ENCODE assay signal across 1 cellular context in the genomic region with DNA sequence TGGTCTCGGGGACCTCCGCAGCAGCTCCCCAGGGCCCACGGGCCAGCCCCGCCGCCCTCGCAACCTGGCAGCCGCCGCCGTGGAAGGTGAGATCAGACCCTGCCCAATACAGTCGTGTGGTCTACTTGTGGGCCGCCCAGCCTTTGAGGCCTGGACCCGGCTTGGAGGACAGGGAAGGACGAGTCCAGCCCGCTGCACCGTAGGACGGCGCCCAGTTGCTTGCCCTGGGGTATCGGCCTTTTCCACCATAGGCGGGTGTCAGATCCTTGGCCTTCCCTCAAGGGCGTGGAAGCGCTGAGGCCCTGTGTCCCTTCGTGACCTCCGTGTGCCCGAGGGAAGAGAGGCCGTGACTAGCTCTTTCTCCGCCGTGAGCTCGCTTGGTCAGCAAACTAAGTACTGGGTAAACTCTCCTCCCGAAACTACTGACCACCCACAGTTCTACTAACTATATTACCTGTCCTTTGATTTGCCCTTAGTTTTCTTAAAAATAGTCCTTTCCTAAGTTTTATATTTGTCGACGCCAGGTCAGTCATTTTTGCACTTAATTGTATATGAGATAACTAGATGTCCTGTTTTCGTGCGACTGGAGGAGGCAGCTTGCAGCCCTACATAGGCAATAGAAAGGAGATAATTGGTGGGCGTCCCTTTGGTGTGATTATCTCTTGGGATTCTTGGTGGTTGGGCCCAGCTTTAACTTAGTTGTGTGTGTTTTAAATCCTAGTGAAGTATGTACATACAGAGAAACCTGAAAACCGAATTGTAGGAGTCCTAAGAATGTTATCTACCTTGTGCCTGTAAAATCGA.
TF ChIP-seq lines count a peak whose summit lies in the region.

No MANE protein-coding gene starts in this region.

TF ChIP-seq in WTC11, 78 proteins besides CTCF, POLR2A, EP300 and RAD21 (continued from another document):
- TF ChIP-seq, protein P1, sequence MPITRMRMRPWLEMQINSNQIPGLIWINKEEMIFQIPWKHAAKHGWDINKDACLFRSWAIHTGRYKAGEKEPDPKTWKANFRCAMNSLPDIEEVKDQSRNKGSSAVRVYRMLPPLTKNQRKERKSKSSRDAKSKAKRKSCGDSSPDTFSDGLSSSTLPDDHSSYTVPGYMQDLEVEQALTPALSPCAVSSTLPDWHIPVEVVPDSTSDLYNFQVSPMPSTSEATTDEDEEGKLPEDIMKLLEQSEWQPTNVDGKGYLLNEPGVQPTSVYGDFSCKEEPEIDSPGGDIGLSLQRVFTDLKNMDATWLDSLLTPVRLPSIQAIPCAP (CRISPR knock-in tag; IDR thresholded peaks at IDR 0.05): no peak
